Comparison of ENCODE assay signal across 1 cellular context in the genomic region with DNA sequence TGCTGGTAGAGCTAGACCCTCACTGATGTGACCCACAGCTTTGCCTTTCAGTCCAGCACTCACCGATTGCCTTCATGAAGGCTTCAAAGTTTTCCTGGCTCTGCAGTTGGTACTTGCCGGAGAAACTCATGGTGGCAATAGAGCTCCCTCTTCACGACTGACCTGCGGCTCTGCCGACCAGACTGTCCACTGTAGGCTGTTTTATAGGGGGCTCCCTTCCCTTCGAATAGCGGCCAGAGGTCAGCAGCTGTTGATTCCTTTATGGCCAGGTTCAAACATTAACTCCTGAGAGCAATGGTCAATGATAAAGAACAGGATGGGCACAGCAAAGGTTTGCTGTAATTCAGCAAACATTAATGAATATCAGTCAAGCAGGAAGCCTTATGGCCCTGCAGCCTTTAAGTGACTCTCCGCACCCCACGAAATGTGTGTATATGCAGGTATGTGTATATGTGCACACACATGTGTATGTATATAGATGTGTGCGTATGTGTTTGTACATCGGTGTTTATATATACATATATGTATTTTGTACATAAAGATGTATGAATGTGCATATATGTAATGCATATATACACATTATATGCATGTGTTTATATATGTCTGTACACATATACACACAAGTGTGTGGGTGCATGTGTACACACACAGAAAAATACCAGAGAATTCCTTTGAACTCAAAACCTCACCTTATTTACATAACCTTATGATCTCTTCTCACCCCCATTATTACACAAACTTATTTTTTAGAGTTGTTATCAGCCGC.
TF ChIP-seq lines count a peak whose summit lies in the region.

Gene FABP1 (minus strand): TSS at position 175 of the 766 bp plus-strand sequence. CDS start 45 bp downstream, at position 130.

TF ChIP-seq in HepG2, 621 proteins besides CTCF, POLR2A, EP300 and RAD21 (continued from another document and continues in another):
- TF ChIP-seq ARID4A (CRISPR knock-in tag; IDR thresholded peaks at IDR 0.05; ENCODE audit: borderline replicate concordance) (peak; percentile 75), ZNF678 (CRISPR knock-in tag; IDR thresholded peaks at IDR 0.05) (peak; percentile 53), FOXO1 (CRISPR knock-in tag; IDR thresholded peaks at IDR 0.05) (peak; percentile 96), CENPX (CRISPR knock-in tag; IDR thresholded peaks at IDR 0.05) (no peak), STAG1 (CRISPR knock-in tag; IDR thresholded peaks at IDR 0.05) (peak; percentile 64), ZNF317 (CRISPR knock-in tag; IDR thresholded peaks at IDR 0.05) (0 out of 2 replicates have a peak, but pooled peaks have one; percentile 47), SP5 (CRISPR knock-in tag; IDR thresholded peaks at IDR 0.05; ENCODE audit: borderline replicate concordance, low read depth) (peak; percentile 61; the same call in 1 of the 2 replicates), RFXAP (CRISPR knock-in tag; IDR thresholded peaks at IDR 0.05; ENCODE audit: borderline replicate concordance) (peak; percentile 81), ZNF652 (CRISPR knock-in tag; IDR thresholded peaks at IDR 0.05; ENCODE audit: borderline replicate concordance, low read depth) (peak; percentile 85), IKZF1 (IDR thresholded peaks at IDR 0.05) (no peak), ZSCAN9 (CRISPR knock-in tag; IDR thresholded peaks at IDR 0.05; ENCODE audit: borderline replicate concordance) (peak; percentile 76; the same call in 1 of the 2 replicates), ZNF775 (CRISPR knock-in tag; IDR thresholded peaks at IDR 0.05; ENCODE audit: borderline replicate concordance) (peak; percentile 18; the same call in 1 of the 2 replicates), ZSCAN22 (CRISPR knock-in tag; IDR thresholded peaks at IDR 0.05) (no peak), ARNT (IDR thresholded peaks at IDR 0.05) (no peak), GPN1 (CRISPR knock-in tag; IDR thresholded peaks at IDR 0.05; ENCODE audit: borderline replicate concordance) (no peak), ZNF451 (CRISPR knock-in tag; IDR thresholded peaks at IDR 0.05) (0 out of 2 replicates have a peak, but pooled peaks have one; percentile 72), ZNF329 (CRISPR knock-in tag; IDR thresholded peaks at IDR 0.05; ENCODE audit: low read depth) (peak; percentile 27; the same call in 1 of the 2 replicates), REXO4 (CRISPR knock-in tag; IDR thresholded peaks at IDR 0.05; ENCODE audit: borderline replicate concordance) (no peak), SUZ12 (IDR thresholded peaks at IDR 0.05; ENCODE audit: low read depth, low read length) (no peak), ZNF33B (CRISPR knock-in tag; IDR thresholded peaks at IDR 0.05) (peak; percentile 85; the same call in 1 of the 2 replicates), TGIF2 (CRISPR knock-in tag; IDR thresholded peaks at IDR 0.05) (peak; percentile 52; the same call in 1 of the 2 replicates), NCOA2 (CRISPR knock-in tag; IDR thresholded peaks at IDR 0.05) (peak; percentile 86), SMAD3 (CRISPR knock-in tag; IDR thresholded peaks at IDR 0.05) (peak; percentile 86), TP53 (CRISPR knock-in tag; conservative IDR thresholded peaks at IDR 0.05) (peak; percentile 81), ZNF543 (CRISPR knock-in tag; IDR thresholded peaks at IDR 0.05) (no peak; the same call in 1 of the 2 replicates), ZKSCAN8 (CRISPR knock-in tag; IDR thresholded peaks at IDR 0.05; ENCODE audit: borderline replicate concordance) (peak; percentile 36; the same call in 1 of the 2 replicates), AFF4 (CRISPR knock-in tag; IDR thresholded peaks at IDR 0.05) (peak; percentile 98), ZNF792 (CRISPR knock-in tag; IDR thresholded peaks at IDR 0.05) (peak; percentile 78; the same call in 1 of the 2 replicates), YEATS2 (CRISPR knock-in tag; IDR thresholded peaks at IDR 0.05; ENCODE audit: borderline replicate concordance) (peak; percentile 13; the same call in 1 of the 2 replicates), TMF1 (CRISPR knock-in tag; IDR thresholded peaks at IDR 0.05; ENCODE audit: low read depth) (peak; percentile 74; the same call in 1 of the 2 replicates), ZNF773 (CRISPR knock-in tag; IDR thresholded peaks at IDR 0.05; ENCODE audit: borderline replicate concordance) (no peak), GTF3A (CRISPR knock-in tag; conservative IDR thresholded peaks at IDR 0.05) (no peak; the same call in 1 of the 2 replicates), ZNF274 (CRISPR knock-in tag; IDR thresholded peaks at IDR 0.05) (peak; percentile 76)
- TF ChIP-seq, protein P1, sequence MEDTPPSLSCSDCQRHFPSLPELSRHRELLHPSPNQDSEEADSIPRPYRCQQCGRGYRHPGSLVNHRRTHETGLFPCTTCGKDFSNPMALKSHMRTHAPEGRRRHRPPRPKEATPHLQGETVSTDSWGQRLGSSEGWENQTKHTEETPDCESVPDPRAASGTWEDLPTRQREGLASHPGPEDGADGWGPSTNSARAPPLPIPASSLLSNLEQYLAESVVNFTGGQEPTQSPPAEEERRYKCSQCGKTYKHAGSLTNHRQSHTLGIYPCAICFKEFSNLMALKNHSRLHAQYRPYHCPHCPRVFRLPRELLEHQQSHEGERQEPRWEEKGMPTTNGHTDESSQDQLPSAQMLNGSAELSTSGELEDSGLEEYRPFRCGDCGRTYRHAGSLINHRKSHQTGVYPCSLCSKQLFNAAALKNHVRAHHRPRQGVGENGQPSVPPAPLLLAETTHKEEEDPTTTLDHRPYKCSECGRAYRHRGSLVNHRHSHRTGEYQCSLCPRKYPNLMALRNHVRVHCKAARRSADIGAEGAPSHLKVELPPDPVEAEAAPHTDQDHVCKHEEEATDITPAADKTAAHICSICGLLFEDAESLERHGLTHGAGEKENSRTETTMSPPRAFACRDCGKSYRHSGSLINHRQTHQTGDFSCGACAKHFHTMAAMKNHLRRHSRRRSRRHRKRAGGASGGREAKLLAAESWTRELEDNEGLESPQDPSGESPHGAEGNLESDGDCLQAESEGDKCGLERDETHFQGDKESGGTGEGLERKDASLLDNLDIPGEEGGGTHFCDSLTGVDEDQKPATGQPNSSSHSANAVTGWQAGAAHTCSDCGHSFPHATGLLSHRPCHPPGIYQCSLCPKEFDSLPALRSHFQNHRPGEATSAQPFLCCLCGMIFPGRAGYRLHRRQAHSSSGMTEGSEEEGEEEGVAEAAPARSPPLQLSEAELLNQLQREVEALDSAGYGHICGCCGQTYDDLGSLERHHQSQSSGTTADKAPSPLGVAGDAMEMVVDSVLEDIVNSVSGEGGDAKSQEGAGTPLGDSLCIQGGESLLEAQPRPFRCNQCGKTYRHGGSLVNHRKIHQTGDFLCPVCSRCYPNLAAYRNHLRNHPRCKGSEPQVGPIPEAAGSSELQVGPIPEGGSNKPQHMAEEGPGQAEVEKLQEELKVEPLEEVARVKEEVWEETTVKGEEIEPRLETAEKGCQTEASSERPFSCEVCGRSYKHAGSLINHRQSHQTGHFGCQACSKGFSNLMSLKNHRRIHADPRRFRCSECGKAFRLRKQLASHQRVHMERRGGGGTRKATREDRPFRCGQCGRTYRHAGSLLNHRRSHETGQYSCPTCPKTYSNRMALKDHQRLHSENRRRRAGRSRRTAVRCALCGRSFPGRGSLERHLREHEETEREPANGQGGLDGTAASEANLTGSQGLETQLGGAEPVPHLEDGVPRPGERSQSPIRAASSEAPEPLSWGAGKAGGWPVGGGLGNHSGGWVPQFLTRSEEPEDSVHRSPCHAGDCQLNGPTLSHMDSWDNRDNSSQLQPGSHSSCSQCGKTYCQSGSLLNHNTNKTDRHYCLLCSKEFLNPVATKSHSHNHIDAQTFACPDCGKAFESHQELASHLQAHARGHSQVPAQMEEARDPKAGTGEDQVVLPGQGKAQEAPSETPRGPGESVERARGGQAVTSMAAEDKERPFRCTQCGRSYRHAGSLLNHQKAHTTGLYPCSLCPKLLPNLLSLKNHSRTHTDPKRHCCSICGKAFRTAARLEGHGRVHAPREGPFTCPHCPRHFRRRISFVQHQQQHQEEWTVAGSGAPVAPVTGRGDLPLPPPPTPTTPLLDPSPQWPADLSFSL (CRISPR knock-in tag; IDR thresholded peaks at IDR 0.05): peak; percentile 83
- TF ChIP-seq, protein P2, sequence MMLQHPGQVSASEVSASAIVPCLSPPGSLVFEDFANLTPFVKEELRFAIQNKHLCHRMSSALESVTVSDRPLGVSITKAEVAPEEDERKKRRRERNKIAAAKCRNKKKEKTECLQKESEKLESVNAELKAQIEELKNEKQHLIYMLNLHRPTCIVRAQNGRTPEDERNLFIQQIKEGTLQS (CRISPR knock-in tag; IDR thresholded peaks at IDR 0.05): peak; percentile 57; the same call in 1 of the 2 replicates
- TF ChIP-seq, protein P3, sequence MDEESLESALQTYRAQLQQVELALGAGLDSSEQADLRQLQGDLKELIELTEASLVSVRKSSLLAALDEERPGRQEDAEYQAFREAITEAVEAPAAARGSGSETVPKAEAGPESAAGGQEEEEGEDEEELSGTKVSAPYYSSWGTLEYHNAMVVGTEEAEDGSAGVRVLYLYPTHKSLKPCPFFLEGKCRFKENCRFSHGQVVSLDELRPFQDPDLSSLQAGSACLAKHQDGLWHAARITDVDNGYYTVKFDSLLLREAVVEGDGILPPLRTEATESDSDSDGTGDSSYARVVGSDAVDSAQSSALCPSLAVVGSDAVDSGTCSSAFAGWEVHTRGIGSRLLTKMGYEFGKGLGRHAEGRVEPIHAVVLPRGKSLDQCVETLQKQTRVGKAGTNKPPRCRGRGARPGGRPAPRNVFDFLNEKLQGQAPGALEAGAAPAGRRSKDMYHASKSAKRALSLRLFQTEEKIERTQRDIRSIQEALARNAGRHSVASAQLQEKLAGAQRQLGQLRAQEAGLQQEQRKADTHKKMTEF (CRISPR knock-in tag; IDR thresholded peaks at IDR 0.05): peak; percentile 89
- TF ChIP-seq, protein P4, sequence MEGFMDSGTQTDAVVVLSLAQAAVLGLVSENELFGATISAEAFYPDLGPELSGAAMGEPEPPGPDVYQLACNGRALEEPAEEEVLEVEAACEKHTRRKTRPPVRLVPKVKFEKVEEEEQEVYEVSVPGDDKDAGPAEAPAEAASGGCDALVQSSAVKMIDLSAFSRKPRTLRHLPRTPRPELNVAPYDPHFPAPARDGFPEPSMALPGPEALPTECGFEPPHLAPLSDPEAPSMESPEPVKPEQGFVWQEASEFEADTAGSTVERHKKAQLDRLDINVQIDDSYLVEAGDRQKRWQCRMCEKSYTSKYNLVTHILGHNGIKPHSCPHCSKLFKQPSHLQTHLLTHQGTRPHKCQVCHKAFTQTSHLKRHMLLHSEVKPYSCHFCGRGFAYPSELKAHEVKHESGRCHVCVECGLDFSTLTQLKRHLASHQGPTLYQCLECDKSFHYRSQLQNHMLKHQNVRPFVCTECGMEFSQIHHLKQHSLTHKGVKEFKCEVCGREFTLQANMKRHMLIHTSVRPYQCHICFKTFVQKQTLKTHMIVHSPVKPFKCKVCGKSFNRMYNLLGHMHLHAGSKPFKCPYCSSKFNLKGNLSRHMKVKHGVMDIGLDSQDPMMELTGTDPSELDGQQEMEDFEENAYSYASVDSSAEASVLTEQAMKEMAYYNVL (CRISPR knock-in tag; IDR thresholded peaks at IDR 0.05; ENCODE audit: borderline replicate concordance): no peak
- TF ChIP-seq, protein P5, sequence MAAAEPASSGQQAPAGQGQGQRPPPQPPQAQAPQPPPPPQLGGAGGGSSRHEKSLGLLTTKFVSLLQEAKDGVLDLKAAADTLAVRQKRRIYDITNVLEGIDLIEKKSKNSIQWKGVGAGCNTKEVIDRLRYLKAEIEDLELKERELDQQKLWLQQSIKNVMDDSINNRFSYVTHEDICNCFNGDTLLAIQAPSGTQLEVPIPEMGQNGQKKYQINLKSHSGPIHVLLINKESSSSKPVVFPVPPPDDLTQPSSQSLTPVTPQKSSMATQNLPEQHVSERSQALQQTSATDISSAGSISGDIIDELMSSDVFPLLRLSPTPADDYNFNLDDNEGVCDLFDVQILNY (CRISPR knock-in tag; conservative IDR thresholded peaks at IDR 0.05): no peak
